29 cellular contexts compared by ENCODE assay signal in the genomic region with DNA sequence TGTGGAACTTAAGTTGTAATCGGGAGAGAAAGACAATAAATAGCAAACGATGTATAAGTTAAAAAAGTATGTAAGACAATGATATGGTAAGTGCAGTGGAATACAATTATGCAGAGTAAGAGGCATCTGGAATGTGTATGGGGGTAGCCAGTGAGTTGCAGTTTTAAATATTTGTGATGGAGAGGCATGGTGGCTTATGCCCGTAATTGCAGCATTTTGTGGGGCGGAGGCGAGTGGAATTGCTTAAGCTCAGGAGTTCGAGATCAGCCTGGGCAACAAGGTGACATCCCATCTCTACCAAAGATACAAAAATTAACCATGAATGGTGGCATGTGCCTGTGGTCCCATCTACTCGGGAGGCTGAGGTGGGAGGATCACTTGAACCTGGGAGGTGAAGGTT. TPM values are rescaled to one million over a fixed set of nuclear protein-coding genes. Genes with fewer than 3 reads are reported as not detected.
DNase-seq lines count a peak whose midpoint lies in the region; ATAC-seq and TF ChIP-seq lines count a peak whose summit lies in the region.
"Had no signal": no experiment of that assay in that cellular context is flagged by ENCODE, and none has a peak within 500 bp of the region (broad histone marks: within the 10 kb centered on the region; RNA-seq: fewer than 3 reads in every experiment).

No MANE protein-coding gene starts in this region.

- H3K27me3 ChIP-seq in trophoblast cell (ENCODE audit: insufficient read depth, low read length) (no peaks in the 10 kb centered on the region), mesendoderm (ENCODE audit: insufficient read depth, low read length, poor library complexity) (no peaks in the 10 kb centered on the region)
- H3K27me3 ChIP-seq: BE2C; BLaER1; BLaER1 treated with 17β-estradiol and CSF1 and Interleukin-3, amounts not matched to agents 10 nM and 100 nM had no signal

- H3K56ac ChIP-seq in mesendoderm (ENCODE audit: low read length), result no peak overlapping the region

- no peak for ATAC-seq in HG02938 (IDR thresholded peaks at IDR 0.05; ENCODE audit: unreplicated experiment)
- ATAC-seq: A549; CD8-positive, alpha-beta T cell had no signal

- H3K4me3 ChIP-seq in HEK293 (ENCODE audit: low read depth, low read length) (no peak overlapping the region), trophoblast cell (ENCODE audit: low read depth, low read length) (no peak overlapping the region), mesendoderm (ENCODE audit: low read length) (no peak overlapping the region)
- H3K4me3 ChIP-seq: A549; BLaER1; BLaER1 treated with 17β-estradiol and CSF1 and Interleukin-3, amounts not matched to agents 10 nM and 100 nM had no signal

- DNase-seq in trophoblast cell, result peak; percentile 38 to 77
- no peak for DNase-seq in mesendoderm
- DNase-seq: 8988T; ACHN; AML-193; BE2C; C1 segment of cervical spinal cord; Caco-2; Calu3; CD4-positive, alpha-beta memory T cell; CD4-positive, alpha-beta T cell; CD4-positive, CD25-positive, alpha-beta regulatory T cell; CD8-positive, alpha-beta memory T cell; CD8-positive, alpha-beta T cell; COR-L47; DMS 273 treated with DMSO at 0.1 percent for 48 hours; DMS153; DMS53; DMS79; DMS79 treated with DMSO at 0.1 percent for 48 hours; DND-41; EL had no signal

- H3K23ac ChIP-seq in trophoblast cell (ENCODE audit: low read length), result no peak overlapping the region
- H3K23ac ChIP-seq in mesendoderm (ENCODE audit: low read length), result no peak overlapping the region

- H3K18ac ChIP-seq in trophoblast cell (ENCODE audit: low read length) (no peak overlapping the region), mesendoderm (ENCODE audit: low read length) (no peak overlapping the region)

- WGBS in trophoblast cell (ENCODE audit: extremely low coverage, insufficient coverage, insufficient read length), result 100% methylated on average over 1 of the region's 7 CpGs
- no CpG with 5 or more reads among the region's 7 CpGs for WGBS in mesendoderm (ENCODE audit: extremely low coverage, insufficient coverage, low lambda C conversion rate)

- H2AK5ac ChIP-seq in trophoblast cell (ENCODE audit: low read length) (no peak overlapping the region), mesendoderm (ENCODE audit: low read length) (no peak overlapping the region)

- H3K4me1 ChIP-seq in HEK293 (ENCODE audit: control insufficient read depth, insufficient read depth, low read length), result no peaks in the 10 kb centered on the region
- H3K4me1 ChIP-seq in trophoblast cell (ENCODE audit: control insufficient read depth in 1 of 2, insufficient read depth in 2 of 2, low read length in 2 of 2), result no peaks in the 10 kb centered on the region
- no peaks in the 10 kb centered on the region for H3K4me1 ChIP-seq in mesendoderm (ENCODE audit: control insufficient read depth, low read depth, low read length)
- H3K4me1 ChIP-seq: A549; BE2C; BLaER1; BLaER1 treated with 17β-estradiol and CSF1 and Interleukin-3, amounts not matched to agents 10 nM and 100 nM; Caco-2 had no signal

- H4K8ac ChIP-seq in trophoblast cell (ENCODE audit: low read depth, low read length) (no peak overlapping the region), mesendoderm (ENCODE audit: low read depth, low read length) (no peak overlapping the region)

- no peak overlapping the region for H2BK15ac ChIP-seq in mesendoderm (replicated peaks; ENCODE audit: low read depth)

- no peak overlapping the region for H4K12ac ChIP-seq in trophoblast cell (ENCODE audit: low read depth, low read length)

- H2BK5ac ChIP-seq in trophoblast cell (ENCODE audit: low read depth, low read length, poor library complexity) (no peak overlapping the region), mesendoderm (ENCODE audit: low read length) (no peak overlapping the region)

- no peak overlapping the region for H2AFZ ChIP-seq in trophoblast cell (ENCODE audit: insufficient read depth, low read length, poor library complexity)

- no peak overlapping the region for H2BK120ac ChIP-seq in trophoblast cell (ENCODE audit: insufficient read depth, low read length, poor library complexity)
- H2BK120ac ChIP-seq in mesendoderm (ENCODE audit: low read depth, low read length), result no peak overlapping the region

- H3K79me2 ChIP-seq in trophoblast cell (ENCODE audit: control insufficient read depth, insufficient read depth, low read length, poor library complexity) (no peaks in the 10 kb centered on the region), mesendoderm (ENCODE audit: control insufficient read depth, insufficient read depth, low read length) (no peaks in the 10 kb centered on the region)

- H3K9me3 ChIP-seq in HEK293 (ENCODE audit: control insufficient read depth, insufficient read depth, low read depth, low read length), result no peaks in the 10 kb centered on the region
- no peaks in the 10 kb centered on the region for H3K9me3 ChIP-seq in trophoblast cell (ENCODE audit: insufficient read depth, low read depth, low read length)
- H3K9me3 ChIP-seq: A549, BLaER1, Caco-2 had no signal

- POLR2A ChIA-PET in HEK293 (lab: Yijun Ruan, JAX), result no interaction called here

- no peak overlapping the region for H2BK12ac ChIP-seq in trophoblast cell (ENCODE audit: low read length)

- H3K27ac ChIP-seq in HEK293 (ENCODE audit: extremely low read depth, low read depth, low read length) (no peak overlapping the region), trophoblast cell (ENCODE audit: low read depth, low read length) (no peak overlapping the region), mesendoderm (ENCODE audit: low read depth, low read length) (no peak overlapping the region)
- H3K27ac ChIP-seq: 22Rv1; A549; BLaER1; BLaER1 treated with 17β-estradiol and CSF1 and Interleukin-3, amounts not matched to agents 10 nM and 100 nM; C4-2B had no signal

- no peak overlapping the region for H3K14ac ChIP-seq in trophoblast cell (ENCODE audit: low read length)

- CTCF ChIA-PET in HEK293 (lab: Yijun Ruan, JAX), result no interaction called here

- no peak overlapping the region for H3K9ac ChIP-seq in trophoblast cell (ENCODE audit: low read length)
- H3K9ac ChIP-seq in mesendoderm (ENCODE audit: low read length), result no peak overlapping the region
- H3K9ac ChIP-seq: BLaER1; BLaER1 treated with 17β-estradiol and CSF1 and Interleukin-3, amounts not matched to agents 10 nM and 100 nM had no signal

- H3K4ac ChIP-seq in trophoblast cell (ENCODE audit: low read depth, low read length), result no peak overlapping the region
- H3K4ac ChIP-seq in mesendoderm (ENCODE audit: low read depth, low read length), result no peak overlapping the region

- no peak overlapping the region for H4K5ac ChIP-seq in mesendoderm (ENCODE audit: low read length)

- no peak for TF ChIP-seq CTCF in HEK293 (tag by site-specific recombination; IDR thresholded peaks at IDR 0.05)

- no peaks in the 10 kb centered on the region for H3K36me3 ChIP-seq in HEK293 (ENCODE audit: control insufficient read depth in 2 of 2, insufficient read depth in 1 of 2, low read length in 2 of 2)
- no peaks in the 10 kb centered on the region for H3K36me3 ChIP-seq in trophoblast cell (ENCODE audit: control insufficient read depth in 1 of 2, insufficient read depth in 2 of 2, low read length in 2 of 2)
- no peaks in the 10 kb centered on the region for H3K36me3 ChIP-seq in mesendoderm (ENCODE audit: control insufficient read depth, insufficient read depth, low read length)
- H3K36me3 ChIP-seq: BE2C; BLaER1; BLaER1 treated with 17β-estradiol and CSF1 and Interleukin-3, amounts not matched to agents 10 nM and 100 nM had no signal

- H4K91ac ChIP-seq in trophoblast cell (ENCODE audit: low read depth, low read length), result no peak overlapping the region

- H3K79me1 ChIP-seq in trophoblast cell (ENCODE audit: low read length) (no peaks in the 10 kb centered on the region), mesendoderm (ENCODE audit: low read length) (no peaks in the 10 kb centered on the region)

- no peak overlapping the region for H3K4me2 ChIP-seq in trophoblast cell (ENCODE audit: low read length)
- no peak overlapping the region for H3K4me2 ChIP-seq in mesendoderm (ENCODE audit: low read length)
- H3K4me2 ChIP-seq: A549; BLaER1; BLaER1 treated with 17β-estradiol and CSF1 and Interleukin-3, amounts not matched to agents 10 nM and 100 nM had no signal

TF ChIP-seq in HEK293, 187 proteins besides CTCF, POLR2A, EP300 and RAD21:
- TF ChIP-seq ZSCAN16 (tag by site-specific recombination; IDR thresholded peaks at IDR 0.05) (no peak), ZNF140 (tag by site-specific recombination; IDR thresholded peaks at IDR 0.05) (peak; percentile 92), ZNF24 (tag by site-specific recombination; IDR thresholded peaks at IDR 0.05) (no peak)
TF ChIP-seq in HEK293: peak in this region for 1.

RNA-seq across cellular contexts. Expression of a gene that starts 52.5 kb away (rescaled TPM):
- polyA plus RNA-seq in trophoblast cell (2013), result 30.1 and 30.5 TPM in 2 replicates
- polyA plus RNA-seq in mesendoderm (2013, experiment 1 of 2), result 23.7 TPM
- polyA plus RNA-seq in mesendoderm (2013, experiment 2 of 2), result 23.9 TPM
- polyA plus RNA-seq: CD4-positive, CD25-positive, alpha-beta regulatory T cell; CD8-positive, alpha-beta memory T cell had no signal
